25 cellular contexts compared by ENCODE assay signal in the genomic region with DNA sequence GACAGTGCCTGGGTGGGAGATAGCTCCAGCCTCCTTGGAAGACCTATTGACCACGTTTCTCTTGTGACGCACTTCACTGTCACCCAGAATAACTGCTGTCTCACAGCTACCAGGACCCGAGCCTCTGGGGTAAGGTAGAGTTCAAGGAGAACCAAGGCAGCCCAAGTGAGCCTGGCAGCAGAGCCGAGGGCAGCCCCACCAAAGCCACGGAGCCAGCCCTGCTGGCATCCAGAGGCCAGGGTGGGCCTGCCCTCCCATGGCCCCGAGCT. TPM values are rescaled to one million over a fixed set of nuclear protein-coding genes. Genes with fewer than 3 reads are reported as not detected.
"Had no signal": no experiment of that assay in that cellular context is flagged by ENCODE, and none has a peak within 500 bp of the region (broad histone marks: within the 10 kb centered on the region; RNA-seq: fewer than 3 reads in every experiment).

No MANE protein-coding gene starts in this region.

- H3K9ac ChIP-seq: parathyroid adenoma had no signal

- H3K4me3 ChIP-seq: esophagus muscularis mucosa, gastroesophageal sphincter, heart left ventricle, hepatocyte, lung, right lobe of liver, smooth muscle cell, testis, tibial artery had no signal

- H3K36me3 ChIP-seq: heart left ventricle, right lobe of liver, tibial artery had no signal

- H3K27ac ChIP-seq: esophagus muscularis mucosa, foreskin keratinocyte, gastroesophageal sphincter, heart left ventricle, hepatocyte, parathyroid adenoma, right lobe of liver, testis, tibial artery had no signal

- H3K27me3 ChIP-seq: esophagus muscularis mucosa, foreskin keratinocyte, gastroesophageal sphincter, heart left ventricle, hepatocyte, right lobe of liver, testis, tibial artery had no signal

- H3K9me3 ChIP-seq: esophagus muscularis mucosa, gastroesophageal sphincter, heart left ventricle, right lobe of liver, testis, tibial artery had no signal

- ATAC-seq: foreskin keratinocyte; gastroesophageal sphincter; heart left ventricle; left lobe of liver; natural killer cell treated with Interleukin-12 subunit alpha and Interleukin-12 subunit beta and Interleukin-15 and Interleukin-18, amount 100 ng/mL, for 72 hours; right lobe of liver; stimulated activated naive CD8-positive, alpha-beta T cell treated with anti-CD3 and anti-CD28 coated beads, Interleukin-15, amount 100 ng/mL, for 72 hours had no signal

- DNase-seq: effector CD8-positive, alpha-beta T cell; foreskin keratinocyte; heart left ventricle; kidney; naive B cell; right lobe of liver; stimulated activated CD4-positive, alpha-beta T cell treated with anti-CD3 and anti-CD28 coated beads, Interleukin-12 subunit alpha, Interleukin-12 subunit beta, amount 100 ng/mL, for 4 hours; stimulated activated CD4-positive, alpha-beta T cell treated with anti-CD3 and anti-CD28 coated beads, Interleukin-1b, Interleukin-23, amount 100 ng/mL, for 48 hours; stimulated activated CD4-positive, alpha-beta T cell treated with anti-CD3 and anti-CD28 coated beads, Interleukin-4, amount 100 ng/mL, for 1 hour; stimulated activated CD8-positive, alpha-beta memory T cell treated with anti-CD3 and anti-CD28 coated beads, Interleukin-4, amount 100 ng/mL, for 48 hours; stimulated activated naive CD4-positive, alpha-beta T cell; stimulated activated naive CD8-positive, alpha-beta T cell treated with anti-CD3 and anti-CD28 coated beads, Interleukin-15, amount 100 ng/mL, for 72 hours; testis; tibial artery had no signal

- H3K4me1 ChIP-seq: foreskin keratinocyte, parathyroid adenoma, right lobe of liver, testis, tibial artery had no signal

- H3K4me2 ChIP-seq: hepatocyte, smooth muscle cell had no signal

RNA-seq across cellular contexts. Expression of a gene that starts 32.8 kb away (rescaled TPM):
- total RNA-seq: endothelial cell of umbilical vein; foreskin keratinocyte; heart left ventricle; hepatocyte; mononuclear cell; natural killer cell treated with Interleukin-12 subunit alpha and Interleukin-12 subunit beta and Interleukin-15 and Interleukin-18, amount 100 ng/mL, for 72 hours; osteoblast; right lobe of liver; smooth muscle cell had no signal

RNA-seq across cellular contexts. Expression of a gene that starts 36.3 kb away (rescaled TPM):
- total RNA-seq: mononuclear cell had no signal
